In genomic region chrX:23783569-23784486, GRCh38 we compare ENCODE assay signal across 8 cellular contexts. TPM values are rescaled to one million over a fixed set of nuclear protein-coding genes. Genes with fewer than 3 reads are reported as not detected.
A peak's percentile ranks its signal among the peaks of the same experiment; 100 is the strongest.
DNase-seq lines count a peak whose midpoint lies in the region; ATAC-seq and TF ChIP-seq lines count a peak whose summit lies in the region.

No MANE protein-coding gene starts in this region.

- peak overlapping the region; percentile 98 for H3K27ac ChIP-seq in smooth muscle cell (ENCODE audit: low read depth)

- H3K4me3 ChIP-seq in iPS-11a (ENCODE audit: low read depth, low read length) = peak overlapping the region; percentile 50
- H3K4me3 ChIP-seq in smooth muscle cell = peak overlapping the region; percentile 82

- H3K27me3 ChIP-seq in smooth muscle cell (ENCODE audit: low read depth) = no peaks in the 10 kb centered on the region

- H3K27me3 Mint-ChIP-seq in activated naive CD4-positive, alpha-beta T cell treated with anti-CD3 and anti-CD28 coated beads for 36 hours (ENCODE audit: low read depth) = no peaks in the 10 kb centered on the region
- H3K27me3 Mint-ChIP-seq in activated naive CD8-positive, alpha-beta T cell = no peaks in the 10 kb centered on the region

- H2AFZ ChIP-seq in smooth muscle cell (ENCODE audit: low read depth) = no peak overlapping the region

- peak overlapping the region; percentile 84 for H3K4me3 Mint-ChIP-seq in activated naive CD4-positive, alpha-beta T cell treated with anti-CD3 and anti-CD28 coated beads for 36 hours
- H3K4me3 Mint-ChIP-seq in activated naive CD8-positive, alpha-beta T cell = peak overlapping the region; percentile 94

- H3K4me2 ChIP-seq in smooth muscle cell = peak overlapping the region; percentile 87

- H3K9me3 ChIP-seq in smooth muscle cell (replicated peaks; ENCODE audit: low read depth) = no peaks in the 10 kb centered on the region

- no peaks in the 10 kb centered on the region for H3K9me3 Mint-ChIP-seq in activated naive CD4-positive, alpha-beta T cell treated with anti-CD3 and anti-CD28 coated beads for 36 hours
- H3K9me3 Mint-ChIP-seq in activated naive CD8-positive, alpha-beta T cell (ENCODE audit: low read depth) = no peaks in the 10 kb centered on the region

- H3K4me1 ChIP-seq in smooth muscle cell (ENCODE audit: low read depth) = peaks cover 5% of the 10 kb centered on the region

- intact Hi-C loops in activated naive CD4-positive, alpha-beta T cell treated with anti-CD3 and anti-CD28 coated beads for 36 hours (cut with micrococcal nuclease) = loop anchor here (1.0 to 5.0 kb wide), 10 partner anchors 85 to 1857 kb away; no protein-coding TSS in a partner anchor

- peak overlapping the region; percentile 95 for H3K27ac Mint-ChIP-seq in activated naive CD4-positive, alpha-beta T cell treated with anti-CD3 and anti-CD28 coated beads for 36 hours
- peak overlapping the region; percentile 86 for H3K27ac Mint-ChIP-seq in activated naive CD8-positive, alpha-beta T cell

- peak overlapping the region; percentile 94 for H3K9ac ChIP-seq in smooth muscle cell (ENCODE audit: low read depth)

- peaks cover 34% of the 10 kb centered on the region for H3K36me3 Mint-ChIP-seq in activated naive CD4-positive, alpha-beta T cell treated with anti-CD3 and anti-CD28 coated beads for 36 hours (ENCODE audit: low read depth)
- peaks cover 4% of the 10 kb centered on the region for H3K36me3 Mint-ChIP-seq in activated naive CD8-positive, alpha-beta T cell

- CTCF ChIA-PET in activated naive CD4-positive, alpha-beta T cell treated with anti-CD3 and anti-CD28 coated beads for 36 hours (lab: Charles Lee) = interaction anchor here (0.7 to 4.9 kb wide), 9 partner anchors 27 to 270 kb away, joined by 3 to 58 read pairs (median 3); no protein-coding TSS in a partner anchor

- TF ChIP-seq CTCF in smooth muscle cell (IDR thresholded peaks at IDR 0.05; ENCODE audit: borderline replicate concordance, insufficient read depth, poor library complexity, severe bottlenecking) = no peak

- peaks cover 19% of the 10 kb centered on the region for H3F3A ChIP-seq in smooth muscle cell (ENCODE audit: low read depth)

- peaks cover 4% of the 10 kb centered on the region for H3K36me3 ChIP-seq in smooth muscle cell (ENCODE audit: low read depth)

- no peak for ATAC-seq in HG03045 (IDR thresholded peaks at IDR 0.05; ENCODE audit: unreplicated experiment)

- peaks cover 8% of the 10 kb centered on the region for H3K79me2 ChIP-seq in smooth muscle cell (ENCODE audit: low read depth)

- H3K4me1 Mint-ChIP-seq in activated naive CD4-positive, alpha-beta T cell treated with anti-CD3 and anti-CD28 coated beads for 36 hours (ENCODE audit: low read depth) = peaks cover 29% of the 10 kb centered on the region
- peaks cover 38% of the 10 kb centered on the region for H3K4me1 Mint-ChIP-seq in activated naive CD8-positive, alpha-beta T cell (ENCODE audit: low read depth)

- peaks cover 24% of the 10 kb centered on the region for H4K20me1 ChIP-seq in smooth muscle cell (ENCODE audit: low read depth)

- DNase-seq in activated naive CD4-positive, alpha-beta T cell treated with anti-CD3 and anti-CD28 coated beads for 36 hours = peak; percentile 9
- DNase-seq in activated naive CD4-positive, alpha-beta T cell (lab: John Stamatoyannopoulos, UW) = no peak
- DNase-seq in smooth muscle cell (lab: John Stamatoyannopoulos, UW; ENCODE audit: unreplicated experiment) = no peak
- no peak for DNase-seq in germinal center (ENCODE audit: low spot score)
- no peak for DNase-seq in inferior parietal cortex (ENCODE audit: extremely low spot score)

- 40% methylated on average over 22 of the region's 24 CpGs for WGBS in smooth muscle cell (ENCODE audit: low lambda C conversion rate)

RNA-seq across cellular contexts. Expression of gene SAT1, which starts 0.9 kb away (rescaled TPM):
- total RNA-seq in activated naive CD4-positive, alpha-beta T cell treated with anti-CD3 and anti-CD28 coated beads for 36 hours = 100 to 1,000 TPM; 629 to 649 TPM
- total RNA-seq in smooth muscle cell = 683 and 777 TPM in 2 replicates
- polyA plus RNA-seq in smooth muscle cell = 399 and 781 TPM in 2 replicates

RNA-seq across cellular contexts. Expression of gene ACOT9, which starts 40.8 kb away (rescaled TPM):
- 10 to 100 TPM; 46.8 to 49.7 TPM for total RNA-seq in activated naive CD4-positive, alpha-beta T cell treated with anti-CD3 and anti-CD28 coated beads for 36 hours
- 60.8 and 73.2 TPM in 2 replicates for total RNA-seq in smooth muscle cell
- 55.4 and 57.4 TPM in 2 replicates for polyA plus RNA-seq in smooth muscle cell
